ENCODE assay signal across 23 cellular contexts in genomic region chr17:80356231-80356856, GRCh38. TPM values are rescaled to one million over a fixed set of nuclear protein-coding genes. Genes with fewer than 3 reads are reported as not detected.
DNase-seq lines count a peak whose midpoint lies in the region; ATAC-seq and TF ChIP-seq lines count a peak whose summit lies in the region.
"Had no signal": no experiment of that assay in that cellular context is flagged by ENCODE, and none has a peak within 500 bp of the region (broad histone marks: within the 10 kb centered on the region; RNA-seq: fewer than 3 reads in every experiment).

No MANE protein-coding gene starts in this region.

- intact Hi-C loops in Panc1 (cut with micrococcal nuclease; ENCODE audit: unreplicated experiment) (no loop called here), spleen (cut with DNase I; ENCODE audit: low total_unique reads) (no loop called here), left colon (cut with DNase I, micrococcal nuclease) (no loop called here), mucosa of descending colon (cut with DNase I, micrococcal nuclease) (no loop called here)

- TF ChIP-seq CTCF in Panc1 (IDR thresholded peaks at IDR 0.05) (no peak), chondrocyte (IDR thresholded peaks at IDR 0.05) (no peak), spleen (IDR thresholded peaks at IDR 0.05 in 8 of 11, conservative IDR thresholded peaks at IDR 0.05 in 3 of 11) (no peak), mucosa of descending colon (IDR thresholded peaks at IDR 0.05) (no peak)

- CTCF ChIA-PET in Panc1 (lab: Charles Lee), result no interaction called here

- DNase-seq in activated effector memory CD4-positive, alpha-beta T cell treated with anti-CD3 and anti-CD28 coated beads, Interleukin-2, amount 50 U/mL, for 16 hours, result peak; percentile 54
- DNase-seq in activated effector memory CD4-positive, alpha-beta T cell treated with Interleukin-2 at 50 U/mL for 16 hours, result no peak
- DNase-seq in Panc1 (ENCODE audit: low read depth, low spot score), result no peak
- peak; percentile 73 for DNase-seq in chondrocyte (ENCODE audit: low spot score)
- DNase-seq in spleen, result peak; percentile 51
- DNase-seq in left colon, result no peak
- no peak for DNase-seq in mucosa of descending colon
- DNase-seq: C1 segment of cervical spinal cord; CD4-positive, alpha-beta memory T cell; COR-L47; DMS53; IMR-90; KG1; MG63; NCI-H1105 treated with DMSO at 0.1 percent for 48 hours; NCI-H146; NCI-H2029; NCI-H446; NCI-H526 treated with DMSO at 0.1 percent for 48 hours; PC-9; RPMI8226; SHP77 treated with DMSO at 0.1 percent for 48 hours had no signal

- in situ Hi-C loops in Panc1 (cut with HindIII; ENCODE audit: low pct_unique_long_range_greater_than_20kb, low sequenced_read_pairs), result no loop called here

- H3K36me3 ChIP-seq in Panc1 (ENCODE audit: control insufficient read depth, insufficient read depth, low read length) (peaks cover 28% of the 10 kb centered on the region), spleen (peaks cover 20 to 97% (median 94%) of the 10 kb centered on the region in 6 donors), mucosa of descending colon (ENCODE audit: low read depth) (peaks cover 29% of the 10 kb centered on the region)

- H3K4me1 ChIP-seq in Panc1 (ENCODE audit: control insufficient read depth, insufficient read depth, low read length), result no peaks in the 10 kb centered on the region
- H3K4me1 ChIP-seq in spleen, result no peaks in the 10 kb centered on the region
- H3K4me1 ChIP-seq in mucosa of descending colon (ENCODE audit: low read depth), result no peaks in the 10 kb centered on the region

- no peak overlapping the region for H3K4me3 Mint-ChIP-seq in chondrocyte (ENCODE audit: unreplicated experiment)
- H3K4me3 Mint-ChIP-seq: CD4-positive, alpha-beta memory T cell had no signal

- no peaks in the 10 kb centered on the region for H3K27me3 Mint-ChIP-seq in chondrocyte (ENCODE audit: low read depth)
- H3K27me3 Mint-ChIP-seq: CD4-positive, alpha-beta memory T cell had no signal

- H3K9me3 ChIP-seq in Panc1 (ENCODE audit: control insufficient read depth, insufficient read depth, low read depth, low read length) (no peaks in the 10 kb centered on the region), spleen (peaks cover 0 to 7% (median 0%) of the 10 kb centered on the region in 8 donors), mucosa of descending colon (no peaks in the 10 kb centered on the region)
- H3K9me3 ChIP-seq: MG63 had no signal

- peaks cover 61% of the 10 kb centered on the region for H3K36me3 Mint-ChIP-seq in chondrocyte (ENCODE audit: low read depth)

- no peak for TF ChIP-seq POLR2A in spleen (IDR thresholded peaks at IDR 0.05)

- H3K27ac Mint-ChIP-seq in chondrocyte (ENCODE audit: unreplicated experiment), result no peak overlapping the region

- BruUV-seq in Panc1 (replicated peaks; lab: Mats Ljungman, UMichigan), result no TSS peak

- POLR2A ChIA-PET in Panc1 (lab: Charles Lee), result no interaction called here

- no peak overlapping the region for H3K4me3 ChIP-seq in Panc1 (ENCODE audit: low read depth in 2 of 2, low read length in 2 of 2)
- no peak overlapping the region for H3K4me3 ChIP-seq in spleen
- H3K4me3 ChIP-seq in mucosa of descending colon, result no peak overlapping the region
- H3K4me3 ChIP-seq: MG63, PC-9 had no signal

- H3K27ac ChIP-seq in Panc1 (ENCODE audit: low read length) (no peak overlapping the region), spleen (no peak overlapping the region)
- H3K27ac ChIP-seq: PC-9 had no signal

- H3K27me3 ChIP-seq in Panc1 (ENCODE audit: control insufficient read depth, insufficient read depth, low read length), result no peaks in the 10 kb centered on the region
- H3K27me3 ChIP-seq in spleen (replicated peaks in 1 of 7), result no peaks in the 10 kb centered on the region
- H3K27me3 ChIP-seq: MG63 had no signal

- WGBS in spleen, 5 donors, result 91 to 97% (median 96%) methylated on average over 23 to 24 of the region's 24 CpGs

- ATAC-seq in Panc1 (peak; percentile 38; the same call in 1 of the 2 replicates), left colon (no peak), mucosa of descending colon (no peak), HG03045 (IDR thresholded peaks at IDR 0.05; ENCODE audit: unreplicated experiment) (no peak)

- no peaks in the 10 kb centered on the region for H3K9me3 Mint-ChIP-seq in chondrocyte (ENCODE audit: low read depth)

- H3K4me1 Mint-ChIP-seq in chondrocyte (ENCODE audit: low read depth), result no peaks in the 10 kb centered on the region

RNA-seq across cellular contexts. Expression of gene ENDOV, which starts 58.6 kb away (rescaled TPM):
- 37.1 TPM for total RNA-seq in Panc1 (2021; ENCODE audit: unreplicated experiment)
- 39.8 TPM for polyA plus RNA-seq in Panc1 (2012; ENCODE audit: insufficient read length)
- total RNA-seq in chondrocyte, result 22.8 to 32.5 TPM (median 27.0 TPM) in 3 replicates
- 10 to 100 TPM; 20.3 to 47.4 (median 29.0) TPM for total RNA-seq in spleen
- 10 to 100 TPM in 2 of 3 donors, 1 to 10 TPM in 1; 9.7 to 22.2 (median 18.9) TPM for polyA plus RNA-seq in spleen
- 10 to 100 TPM; 23.2 to 25.5 TPM for total RNA-seq in left colon
- total RNA-seq in mucosa of descending colon, result 10 to 100 TPM; 24.1 to 29.7 (median 24.9) TPM

Comparison
In these comparisons a context has a peak if more than half of its experiments do, and no peak if none do; other contexts are left out.
1. DNase-seq: peak in activated effector memory CD4-positive, alpha-beta T cell treated with anti-CD3 and anti-CD28 coated beads, Interleukin-2, amount 50 U/mL, for 16 hours (single experiment), chondrocyte (single experiment) and spleen (single experiment); none in activated effector memory CD4-positive, alpha-beta T cell treated with Interleukin-2 at 50 U/mL for 16 hours (single experiment), Panc1 (single experiment), left colon (0 of 2) and mucosa of descending colon (0 of 3).